ENCODE assay signal across 21 cellular contexts in genomic region chr5:91957671-91958070, GRCh38.
A peak's percentile ranks its signal among the peaks of the same experiment; 100 is the strongest.
DNase-seq lines count a peak whose midpoint lies in the region; ATAC-seq and TF ChIP-seq lines count a peak whose summit lies in the region.
"Had no signal": no experiment of that assay in that cellular context is flagged by ENCODE, and none has a peak within 500 bp of the region (broad histone marks: within the 10 kb centered on the region; RNA-seq: fewer than 3 reads in every experiment).

No MANE protein-coding gene starts in this region.

- H3K27me3 ChIP-seq in heart left ventricle (no peaks in the 10 kb centered on the region), right atrium auricular region (no peaks in the 10 kb centered on the region), aorta (ENCODE audit: control insufficient read depth in 1 of 2, insufficient read depth in 2 of 2, low read length in 1 of 2) (no peaks in the 10 kb centered on the region)
- H3K27me3 ChIP-seq: right lobe of liver had no signal

- peak in 1 of 5 donors; percentile 19 for DNase-seq in heart left ventricle
- DNase-seq in right atrium auricular region (ENCODE audit: low spot score), result no peak
- DNase-seq in astrocyte of the spinal cord (ENCODE audit: low read depth, low spot score), result peak; percentile 30
- DNase-seq in left cardiac atrium, result peak; percentile 32
- DNase-seq in aorta, result no peak
- DNase-seq in HuH-7.5 (ENCODE audit: low spot score), result no peak
- DNase-seq: amygdala; CD4-positive, CD25-positive, alpha-beta regulatory T cell; DMS153; KBM-7; NCI-H1092; NCI-H2081; NCI-H510A; right lobe of liver; SHP77 had no signal

- intact Hi-C loops in heart left ventricle (cut with DNase I), result no loop called here
- intact Hi-C loops in left cardiac atrium (cut with DNase I), result no loop called here
- intact Hi-C loops in aorta (cut with DNase I), result no loop called here

- H3K36me3 ChIP-seq in heart left ventricle (no peaks in the 10 kb centered on the region), right atrium auricular region (no peaks in the 10 kb centered on the region), aorta (ENCODE audit: control insufficient read depth in 1 of 2, insufficient read depth in 2 of 2, low read length in 1 of 2) (no peaks in the 10 kb centered on the region)
- H3K36me3 ChIP-seq: right lobe of liver, thoracic aorta had no signal

- no peak for TF ChIP-seq CTCF in heart left ventricle (IDR thresholded peaks at IDR 0.05)
- no peak for TF ChIP-seq CTCF in right atrium auricular region (IDR thresholded peaks at IDR 0.05)
- no peak for TF ChIP-seq CTCF in astrocyte of the spinal cord (IDR thresholded peaks at IDR 0.05; ENCODE audit: low read depth, low read length)

- in situ Hi-C loops in astrocyte of the spinal cord (cut with HindIII; ENCODE audit: low sequenced_read_pairs), result no loop called here

- no peak for TF ChIP-seq POLR2A in heart left ventricle (IDR thresholded peaks at IDR 0.05)

- H3K9me3 ChIP-seq in heart left ventricle (peaks cover 0 to 7% (median 0%) of the 10 kb centered on the region in 12 donors), right atrium auricular region (no peaks in the 10 kb centered on the region), aorta (ENCODE audit: control insufficient read depth, low read length) (no peaks in the 10 kb centered on the region)
- H3K9me3 ChIP-seq: right lobe of liver, thoracic aorta had no signal

- WGBS in heart left ventricle, 4 donors, result 40 to 53% (median 46%) methylated on average over 1 of the region's 1 CpG
- 12 to 31% methylated on average over 1 of the region's 1 CpG for WGBS in aorta, 2 donors

- H3K4me1 ChIP-seq in heart left ventricle (peaks cover 0 to 14% (median 0%) of the 10 kb centered on the region in 12 donors), right atrium auricular region (peaks cover 0 to 13% of the 10 kb centered on the region in 2 donors), aorta (ENCODE audit: control insufficient read depth in 1 of 2, insufficient read depth in 2 of 2, low read length in 2 of 2) (no peaks in the 10 kb centered on the region)
- H3K4me1 ChIP-seq: right lobe of liver had no signal

- no peak overlapping the region for H3K27ac ChIP-seq in heart left ventricle
- peak overlapping the region in 1 of 2 donors; percentile 70 for H3K27ac ChIP-seq in right atrium auricular region
- H3K27ac ChIP-seq in aorta (ENCODE audit: low read depth in 1 of 2, low read length in 2 of 2), result no peak overlapping the region
- H3K27ac ChIP-seq: right lobe of liver, thoracic aorta, VCaP had no signal

- ATAC-seq in heart left ventricle, result peak in 3 of 4 donors; percentile 38 to 76 (median 50)
- ATAC-seq in left cardiac atrium, result peak in 1 of 2 donors; percentile 95
- peak; percentile 19 for ATAC-seq in aorta (ENCODE audit: low FRiP score)
- ATAC-seq in HG03139 (IDR thresholded peaks at IDR 0.05; ENCODE audit: unreplicated experiment), result no peak
- no peak for ATAC-seq in GM19467 (IDR thresholded peaks at IDR 0.05; ENCODE audit: unreplicated experiment)
- ATAC-seq: left lobe of liver; right lobe of liver; stimulated activated effector memory CD8-positive, alpha-beta T cell treated with anti-CD3 and anti-CD28 coated beads, Interleukin-12 subunit alpha, Interleukin-12 subunit beta, amount 100 ng/mL, for 72 hours had no signal

- H3K4me3 ChIP-seq in heart left ventricle, result no peak overlapping the region
- H3K4me3 ChIP-seq in right atrium auricular region, result no peak overlapping the region
- no peak overlapping the region for H3K4me3 ChIP-seq in astrocyte of the spinal cord (ENCODE audit: low read depth, low read length)
- H3K4me3 ChIP-seq in aorta (ENCODE audit: low read length in 2 of 2), result no peak overlapping the region
- H3K4me3 ChIP-seq: right lobe of liver, thoracic aorta had no signal

Comparison
In these comparisons a context has a peak if more than half of its experiments do, and no peak if none do; other contexts are left out.
1. DNase-seq: peak in astrocyte of the spinal cord (single experiment) and left cardiac atrium (single experiment); none in right atrium auricular region (single experiment), aorta (0 of 2) and HuH-7.5 (single experiment).
2. ATAC-seq: peak in heart left ventricle (3 of 4) and aorta (single experiment); none in HG03139 (single experiment) and GM19467 (single experiment).